In the genomic region with DNA sequence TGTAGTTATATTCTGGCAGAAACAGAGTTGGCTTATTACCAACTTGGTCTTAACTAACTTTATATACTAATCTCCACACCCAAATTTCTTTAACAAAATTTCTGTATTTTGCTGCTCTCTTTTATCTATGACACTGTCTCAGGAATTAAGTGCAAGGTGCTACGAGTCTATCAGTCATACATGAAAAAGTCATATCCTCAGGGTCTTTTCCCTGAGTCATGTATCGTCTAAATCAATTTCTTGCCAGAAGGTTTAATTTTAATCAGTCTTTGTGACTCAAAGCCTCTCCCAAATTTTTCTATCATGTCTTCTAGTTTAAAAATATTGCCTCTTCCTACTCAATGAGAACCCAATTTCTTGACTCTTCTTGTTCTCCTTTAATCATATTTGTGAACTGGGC, we compare ENCODE assay signal across 10 cellular contexts.
"Had no signal": no experiment of that assay in that cellular context is flagged by ENCODE, and none has a peak within 500 bp of the region (broad histone marks: within the 10 kb centered on the region; RNA-seq: fewer than 3 reads in every experiment).

No MANE protein-coding gene starts in this region.

- H3K36me3 ChIP-seq: HAP-1 had no signal

- DNase-seq: GM23248, GOT3, H7, IMR-90, KG1 had no signal

- H3K9me3 ChIP-seq: HAP-1 had no signal

- H3K27ac ChIP-seq: GM23248, HL-60 had no signal

- H3K9ac ChIP-seq: GM23248 had no signal

- ATAC-seq: HCT116, HepG2, K562 had no signal

- H3K4me3 ChIP-seq: GM23248, HAP-1, K562 had no signal

- H2AFZ ChIP-seq: GM23248 had no signal
